1 cellular context compared by ENCODE assay signal in the genomic region with DNA sequence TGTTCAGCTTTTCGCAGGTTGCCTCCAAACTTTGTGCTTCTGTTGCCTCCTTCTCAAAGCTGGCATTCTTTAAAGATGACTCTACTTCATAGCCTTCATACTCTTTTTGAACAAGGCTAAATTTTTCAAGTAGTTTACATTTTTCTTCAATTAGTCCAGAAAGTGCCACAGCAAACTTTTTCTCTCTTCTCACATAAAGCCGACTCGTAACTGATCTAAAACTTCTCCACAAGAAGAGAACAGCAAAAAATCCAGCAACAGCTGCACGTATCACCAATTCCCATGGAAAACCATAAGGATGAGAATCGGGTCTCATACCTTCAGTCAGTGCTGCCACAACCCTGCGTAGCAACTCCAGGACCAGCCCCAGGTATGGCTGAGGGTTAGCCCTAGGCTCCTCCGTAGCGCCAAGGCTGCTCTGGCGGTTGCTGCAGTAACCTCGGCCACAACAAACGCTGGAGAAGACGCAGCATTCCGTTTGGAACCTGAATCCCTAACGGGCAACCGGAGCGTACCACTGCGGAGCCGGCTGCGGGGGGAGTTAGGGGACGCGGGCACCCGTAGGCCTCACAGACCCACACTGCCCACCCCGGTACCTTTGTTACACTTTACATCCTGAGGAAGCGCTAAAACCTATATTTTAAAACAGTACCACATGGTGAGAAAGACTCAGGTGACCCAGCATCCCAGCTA.
TF ChIP-seq lines count a peak whose summit lies in the region.

A gene with protein sequence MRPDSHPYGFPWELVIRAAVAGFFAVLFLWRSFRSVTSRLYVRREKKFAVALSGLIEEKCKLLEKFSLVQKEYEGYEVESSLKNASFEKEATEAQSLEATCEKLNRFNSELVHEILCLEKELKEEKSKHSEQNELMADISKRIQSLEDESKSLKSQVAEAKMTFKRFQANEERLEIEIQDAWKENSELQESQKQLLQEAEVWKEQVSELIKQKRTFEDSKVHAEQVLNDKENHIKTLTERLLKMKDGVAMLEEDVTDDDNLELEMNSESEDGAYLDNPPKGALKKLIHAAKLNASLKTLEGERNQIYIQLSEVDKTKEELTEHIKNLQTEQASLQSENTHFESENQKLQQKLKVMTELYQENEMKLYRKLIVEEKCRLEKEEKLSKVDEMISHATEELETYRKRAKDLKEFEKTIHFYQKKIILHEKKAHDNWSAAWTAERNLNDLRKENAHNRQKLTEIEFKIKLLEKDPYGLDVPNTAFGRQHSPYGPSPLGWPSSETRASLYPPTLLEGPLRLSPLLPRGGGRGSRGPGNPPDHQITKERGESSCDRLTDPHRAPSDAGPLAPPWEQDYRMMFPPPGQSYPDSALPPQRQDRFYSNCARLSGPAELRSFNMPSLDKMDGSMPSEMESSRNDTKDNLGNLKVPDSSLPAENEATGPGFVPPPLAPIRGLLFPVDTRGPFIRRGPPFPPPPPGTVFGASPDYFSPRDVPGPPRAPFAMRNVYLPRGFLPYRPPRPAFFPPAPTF (minus strand): TSS at position 420 of the 693 bp plus-strand sequence. CDS start 104 bp downstream, at position 316.

TF ChIP-seq in IMR-90, 13 proteins besides CTCF, POLR2A, EP300 and RAD21:
- no peak for TF ChIP-seq MXI1 (IDR thresholded peaks at IDR 0.05; ENCODE audit: borderline replicate concordance, low read depth, low read length)
- no peak for TF ChIP-seq RFX5 (IDR thresholded peaks at IDR 0.05; ENCODE audit: low read depth, low read length)
- no peak for TF ChIP-seq MAFK (IDR thresholded peaks at IDR 0.05; ENCODE audit: low read depth, low read length)
- no peak for TF ChIP-seq BHLHE40 (IDR thresholded peaks at IDR 0.05; ENCODE audit: low read depth, low read length)
- TF ChIP-seq CEBPB (IDR thresholded peaks at IDR 0.05; ENCODE audit: low read depth, low read length): no peak
- TF ChIP-seq MAZ (IDR thresholded peaks at IDR 0.05; ENCODE audit: borderline replicate concordance, low read depth, low read length): no peak
- TF ChIP-seq RCOR1 (IDR thresholded peaks at IDR 0.05; ENCODE audit: insufficient replicate concordance, low read length): no peak
- TF ChIP-seq CHD1 (IDR thresholded peaks at IDR 0.05; ENCODE audit: low read depth, low read length): no peak
- TF ChIP-seq, protein P1, sequence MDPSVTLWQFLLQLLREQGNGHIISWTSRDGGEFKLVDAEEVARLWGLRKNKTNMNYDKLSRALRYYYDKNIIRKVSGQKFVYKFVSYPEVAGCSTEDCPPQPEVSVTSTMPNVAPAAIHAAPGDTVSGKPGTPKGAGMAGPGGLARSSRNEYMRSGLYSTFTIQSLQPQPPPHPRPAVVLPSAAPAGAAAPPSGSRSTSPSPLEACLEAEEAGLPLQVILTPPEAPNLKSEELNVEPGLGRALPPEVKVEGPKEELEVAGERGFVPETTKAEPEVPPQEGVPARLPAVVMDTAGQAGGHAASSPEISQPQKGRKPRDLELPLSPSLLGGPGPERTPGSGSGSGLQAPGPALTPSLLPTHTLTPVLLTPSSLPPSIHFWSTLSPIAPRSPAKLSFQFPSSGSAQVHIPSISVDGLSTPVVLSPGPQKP (IDR thresholded peaks at IDR 0.05; ENCODE audit: borderline replicate concordance, low read depth, low read length): no peak
- no peak for TF ChIP-seq NFE2L2 (IDR thresholded peaks at IDR 0.05; ENCODE audit: low read depth, low read length)
- TF ChIP-seq, protein P2, sequence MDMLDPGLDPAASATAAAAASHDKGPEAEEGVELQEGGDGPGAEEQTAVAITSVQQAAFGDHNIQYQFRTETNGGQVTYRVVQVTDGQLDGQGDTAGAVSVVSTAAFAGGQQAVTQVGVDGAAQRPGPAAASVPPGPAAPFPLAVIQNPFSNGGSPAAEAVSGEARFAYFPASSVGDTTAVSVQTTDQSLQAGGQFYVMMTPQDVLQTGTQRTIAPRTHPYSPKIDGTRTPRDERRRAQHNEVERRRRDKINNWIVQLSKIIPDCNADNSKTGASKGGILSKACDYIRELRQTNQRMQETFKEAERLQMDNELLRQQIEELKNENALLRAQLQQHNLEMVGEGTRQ (IDR thresholded peaks at IDR 0.05; ENCODE audit: low read depth, low read length): no peak
- no peak for TF ChIP-seq FOS (IDR thresholded peaks at IDR 0.05; ENCODE audit: low read depth, low read length)
- no peak for TF ChIP-seq SMC3 (IDR thresholded peaks at IDR 0.05; ENCODE audit: low read depth, low read length)
TF ChIP-seq in IMR-90: peak in this region for 0.
